Comparison of ENCODE assay signal across 22 cellular contexts in genomic region chr5:3210531-3210930, GRCh38.
"Had no signal": no experiment of that assay in that cellular context is flagged by ENCODE, and none has a peak within 500 bp of the region (broad histone marks: within the 10 kb centered on the region; RNA-seq: fewer than 3 reads in every experiment).

No MANE protein-coding gene starts in this region.

- DNase-seq: Kasumi-1; MM.1S; NCI-H1092 treated with DMSO at 0.1 percent for 48 hours; NCI-H1436; NCI-H187; NCI-H2029; NCI-H2081 treated with DMSO at 0.1 percent for 48 hours; NCI-H2171; NCI-H226; NCI-H446; NCI-H510A; NCI-H524 treated with DMSO at 0.1 percent for 48 hours; NCI-H69; NCI-H774; NK-92 treated with Interleukin-12 subunit alpha and Interleukin-12 subunit beta, amount 100 ng/mL, for 24 hours; PC-3; SHP77; SK-N-SH had no signal

- H3K9me3 ChIP-seq: SK-N-SH had no signal

- H3K4me2 ChIP-seq: KMS-11, SK-N-SH had no signal

- H3K27me3 Mint-ChIP-seq: IgD-negative memory B cell had no signal

- H3K27ac Mint-ChIP-seq: IgD-negative memory B cell had no signal

- H3K9ac ChIP-seq: KMS-11, SK-N-SH had no signal

- H3K27ac ChIP-seq: KMS-11, RWPE1 had no signal

- H3K36me3 Mint-ChIP-seq: IgD-negative memory B cell had no signal

- H3K4me1 Mint-ChIP-seq: IgD-negative memory B cell had no signal

- H3K4me3 ChIP-seq: K562 had no signal

- H3K4me3 Mint-ChIP-seq: IgD-negative memory B cell had no signal
